Comparison of ENCODE assay signal across 26 cellular contexts in genomic region chr18:10284571-10285282, GRCh38.
A peak's percentile ranks its signal among the peaks of the same experiment; 100 is the strongest.
DNase-seq lines count a peak whose midpoint lies in the region; ATAC-seq and TF ChIP-seq lines count a peak whose summit lies in the region.
"Had no signal": no experiment of that assay in that cellular context is flagged by ENCODE, and none has a peak within 500 bp of the region (broad histone marks: within the 10 kb centered on the region; RNA-seq: fewer than 3 reads in every experiment).

No MANE protein-coding gene starts in this region.

- POLR2A ChIA-PET in A673 (lab: Charles Lee; ENCODE audit: low non-redundant PET) (no interaction called here), PC-3 (lab: Charles Lee; ENCODE audit: unreplicated experiment) (no interaction called here)

- H2AFZ ChIP-seq in PC-3 (ENCODE audit: low read length): no peak overlapping the region

- no peak overlapping the region for H3K4me2 ChIP-seq in PC-3 (ENCODE audit: low read length)
- H3K4me2 ChIP-seq: SK-N-SH had no signal

- intact Hi-C loops in A673 (cut with micrococcal nuclease; ENCODE audit: unreplicated experiment): no loop called here
- intact Hi-C loops in PC-3 (cut with micrococcal nuclease): no loop called here

- peak; percentile 36 for ATAC-seq in esophagus mucosa
- ATAC-seq in GM18505 (IDR thresholded peaks at IDR 0.05; ENCODE audit: unreplicated experiment): no peak
- no peak for ATAC-seq in PC-3
- ATAC-seq: activated CD4-positive, alpha-beta T cell treated with anti-CD3 and anti-CD28 coated beads for 36 hours; lower lobe of right lung; right cardiac atrium had no signal

- DNase-seq in A673 (ENCODE audit: low spot score) (no peak), NCI-H2227 treated with DMSO at 0.1 percent for 48 hours (lab: John Stamatoyannopoulos, UW) (peak; percentile 10), putamen (ENCODE audit: low spot score) (peak; percentile 33), AG20443 (ENCODE audit: low spot score) (no peak), PC-3 (no peak)
- DNase-seq in effector CD8-positive, alpha-beta T cell (lab: John Stamatoyannopoulos, UW): no peak
- DNase-seq: activated CD4-positive, alpha-beta T cell treated with anti-CD3 and anti-CD28 coated beads for 36 hours; activated effector memory CD4-positive, alpha-beta T cell treated with anti-CD3 and anti-CD28 coated beads, Interleukin-2, amount 50 U/mL, for 16 hours; activated naive CD8-positive, alpha-beta T cell treated with anti-CD3 and anti-CD28 coated beads, Interleukin-2, amount 10 ng/mL, durations not matched to agents 7 days and 5 days; activated T-cell treated with anti-CD3 and anti-CD28 coated beads for 4 hours; CD8-positive, alpha-beta memory T cell; islet precursor cell; lower lobe of right lung; NCI-H2029; NCI-H345; NCI-H774; OCI-M1; right cardiac atrium; SK-N-SH; stimulated activated CD4-positive, alpha-beta T cell treated with anti-CD3 and anti-CD28 coated beads, Interleukin-4, amount 100 ng/mL, for 4 hours; stimulated activated naive CD4-positive, alpha-beta T cell treated with Interleukin-2 at 50 U/mL for 16 hours; T-helper 2 cell; testis had no signal

- TF ChIP-seq POLR2A in GM18505 (IDR thresholded peaks at IDR 0.05; ENCODE audit: borderline replicate concordance, extremely low read depth, insufficient read depth, insufficient read length): no peak

- H3K27ac ChIP-seq in A673 (ENCODE audit: low read depth, low read length, poor library complexity, severe bottlenecking) (peak overlapping the region; percentile 87), PC-3 (ENCODE audit: low read length) (no peak overlapping the region)
- H3K27ac ChIP-seq: 22Rv1, lower lobe of right lung, testis had no signal

- H3K27me3 ChIP-seq in A673 (replicated peaks; ENCODE audit: insufficient read depth, low read depth, low read length, poor library complexity) (no peaks in the 10 kb centered on the region), PC-3 (ENCODE audit: low read length) (peaks cover 43% of the 10 kb centered on the region)
- H3K27me3 ChIP-seq: testis had no signal

- H3K36me3 ChIP-seq in A673 (ENCODE audit: insufficient read depth, low read length, poor library complexity, severe bottlenecking): no peaks in the 10 kb centered on the region
- no peaks in the 10 kb centered on the region for H3K36me3 ChIP-seq in PC-3 (ENCODE audit: low read depth, low read length)
- H3K36me3 ChIP-seq: lower lobe of right lung had no signal

- H3K9me3 ChIP-seq in A673 (ENCODE audit: low read depth, low read length, poor library complexity, severe bottlenecking): peaks cover 12% of the 10 kb centered on the region
- no peaks in the 10 kb centered on the region for H3K9me3 ChIP-seq in PC-3 (ENCODE audit: low read length)
- H3K9me3 ChIP-seq: lower lobe of right lung, SK-N-SH, testis had no signal

- H3F3A ChIP-seq in PC-3 (ENCODE audit: low read length, unreplicated experiment): no peaks in the 10 kb centered on the region

- CTCF ChIA-PET in A673 (lab: Charles Lee) (no interaction called here), PC-3 (lab: Charles Lee) (no interaction called here)

- H3K9me2 ChIP-seq in PC-3 (replicated peaks; ENCODE audit: low read length): no peaks in the 10 kb centered on the region
- H3K9me2 ChIP-seq: SK-N-SH had no signal

- BruUV-seq in A673 (replicated peaks; lab: Mats Ljungman, UMichigan) (no TSS peak), PC-3 (replicated peaks; lab: Mats Ljungman, UMichigan) (no TSS peak)

- no peak for TF ChIP-seq CTCF in A673 (conservative IDR thresholded peaks at IDR 0.05; ENCODE audit: low read depth, low read length)
- TF ChIP-seq CTCF in PC-3 (conservative IDR thresholded peaks at IDR 0.05; ENCODE audit: low read depth, low read length): no peak

- H3K4me3 ChIP-seq in A673 (ENCODE audit: low read depth, low read length, poor library complexity, severe bottlenecking) (no peak overlapping the region), PC-3 (ENCODE audit: low read length) (no peak overlapping the region)
- H3K4me3 ChIP-seq: lower lobe of right lung, testis had no signal

- H4K20me1 ChIP-seq in PC-3 (ENCODE audit: low read length): no peaks in the 10 kb centered on the region

- no peaks in the 10 kb centered on the region for H3K79me2 ChIP-seq in PC-3 (ENCODE audit: low read length)

- H3K9ac ChIP-seq in PC-3 (ENCODE audit: low read length): no peak overlapping the region
- H3K9ac ChIP-seq: SK-N-SH had no signal

- H3K4me1 ChIP-seq in A673 (ENCODE audit: insufficient read depth, low read length, poor library complexity, severe bottlenecking) (peaks cover 37% of the 10 kb centered on the region), PC-3 (ENCODE audit: insufficient read depth, low read length) (no peaks in the 10 kb centered on the region)
- H3K4me1 ChIP-seq: testis had no signal

Comparison
In these comparisons a context has a peak if more than half of its experiments do, and no peak if none do; other contexts are left out.
1. DNase-seq: peak in NCI-H2227 treated with DMSO at 0.1 percent for 48 hours (single experiment) and putamen (single experiment); none in A673 (single experiment), AG20443 (single experiment), PC-3 (single experiment) and effector CD8-positive, alpha-beta T cell (single experiment).